Comparison of ENCODE assay signal across 1 cellular context in genomic region chr4:99402765-99403164, GRCh38.
TF ChIP-seq lines count a peak whose summit lies in the region.

No MANE protein-coding gene starts in this region.

TF ChIP-seq in WTC11, 78 proteins besides CTCF, POLR2A, EP300 and RAD21 (continued from another document):
- TF ChIP-seq, protein P1, sequence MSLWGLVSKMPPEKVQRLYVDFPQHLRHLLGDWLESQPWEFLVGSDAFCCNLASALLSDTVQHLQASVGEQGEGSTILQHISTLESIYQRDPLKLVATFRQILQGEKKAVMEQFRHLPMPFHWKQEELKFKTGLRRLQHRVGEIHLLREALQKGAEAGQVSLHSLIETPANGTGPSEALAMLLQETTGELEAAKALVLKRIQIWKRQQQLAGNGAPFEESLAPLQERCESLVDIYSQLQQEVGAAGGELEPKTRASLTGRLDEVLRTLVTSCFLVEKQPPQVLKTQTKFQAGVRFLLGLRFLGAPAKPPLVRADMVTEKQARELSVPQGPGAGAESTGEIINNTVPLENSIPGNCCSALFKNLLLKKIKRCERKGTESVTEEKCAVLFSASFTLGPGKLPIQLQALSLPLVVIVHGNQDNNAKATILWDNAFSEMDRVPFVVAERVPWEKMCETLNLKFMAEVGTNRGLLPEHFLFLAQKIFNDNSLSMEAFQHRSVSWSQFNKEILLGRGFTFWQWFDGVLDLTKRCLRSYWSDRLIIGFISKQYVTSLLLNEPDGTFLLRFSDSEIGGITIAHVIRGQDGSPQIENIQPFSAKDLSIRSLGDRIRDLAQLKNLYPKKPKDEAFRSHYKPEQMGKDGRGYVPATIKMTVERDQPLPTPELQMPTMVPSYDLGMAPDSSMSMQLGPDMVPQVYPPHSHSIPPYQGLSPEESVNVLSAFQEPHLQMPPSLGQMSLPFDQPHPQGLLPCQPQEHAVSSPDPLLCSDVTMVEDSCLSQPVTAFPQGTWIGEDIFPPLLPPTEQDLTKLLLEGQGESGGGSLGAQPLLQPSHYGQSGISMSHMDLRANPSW (CRISPR knock-in tag; conservative IDR thresholded peaks at IDR 0.05; ENCODE audit: low read depth): no peak
- TF ChIP-seq USF1 (CRISPR knock-in tag; IDR thresholded peaks at IDR 0.05): no peak
- no peak for TF ChIP-seq MYBL2 (CRISPR knock-in tag; IDR thresholded peaks at IDR 0.05)
- TF ChIP-seq ZNF219 (CRISPR knock-in tag; IDR thresholded peaks at IDR 0.05; ENCODE audit: borderline replicate concordance): no peak
- TF ChIP-seq FOXP1 (CRISPR knock-in tag; IDR thresholded peaks at IDR 0.05; ENCODE audit: borderline replicate concordance): no peak
- no peak for TF ChIP-seq SMAD3 (CRISPR knock-in tag; IDR thresholded peaks at IDR 0.05; ENCODE audit: borderline replicate concordance)
- TF ChIP-seq EMX1 (CRISPR knock-in tag; IDR thresholded peaks at IDR 0.05): no peak
- no peak for TF ChIP-seq OVOL2 (CRISPR knock-in tag; IDR thresholded peaks at IDR 0.05; ENCODE audit: borderline replicate concordance)
- no peak for TF ChIP-seq ZNF317 (CRISPR knock-in tag; IDR thresholded peaks at IDR 0.05; ENCODE audit: borderline replicate concordance, low read depth)
- TF ChIP-seq, protein P2, sequence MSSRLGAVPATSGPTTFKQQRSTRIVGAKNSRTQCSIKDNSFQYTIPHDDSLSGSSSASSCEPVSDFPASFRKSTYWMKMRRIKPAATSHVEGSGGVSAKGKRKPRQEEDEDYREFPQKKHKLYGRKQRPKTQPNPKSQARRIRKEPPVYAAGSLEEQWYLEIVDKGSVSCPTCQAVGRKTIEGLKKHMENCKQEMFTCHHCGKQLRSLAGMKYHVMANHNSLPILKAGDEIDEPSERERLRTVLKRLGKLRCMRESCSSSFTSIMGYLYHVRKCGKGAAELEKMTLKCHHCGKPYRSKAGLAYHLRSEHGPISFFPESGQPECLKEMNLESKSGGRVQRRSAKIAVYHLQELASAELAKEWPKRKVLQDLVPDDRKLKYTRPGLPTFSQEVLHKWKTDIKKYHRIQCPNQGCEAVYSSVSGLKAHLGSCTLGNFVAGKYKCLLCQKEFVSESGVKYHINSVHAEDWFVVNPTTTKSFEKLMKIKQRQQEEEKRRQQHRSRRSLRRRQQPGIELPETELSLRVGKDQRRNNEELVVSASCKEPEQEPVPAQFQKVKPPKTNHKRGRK (CRISPR knock-in tag; IDR thresholded peaks at IDR 0.05; ENCODE audit: borderline replicate concordance): no peak
- TF ChIP-seq FOXK1 (CRISPR knock-in tag; IDR thresholded peaks at IDR 0.05): no peak
- no peak for TF ChIP-seq ELF4 (CRISPR knock-in tag; IDR thresholded peaks at IDR 0.05; ENCODE audit: low read depth)
- no peak for TF ChIP-seq FOXP4 (CRISPR knock-in tag; IDR thresholded peaks at IDR 0.05)
- TF ChIP-seq HMGXB4 (CRISPR knock-in tag; IDR thresholded peaks at IDR 0.05): no peak
